In the genomic region with DNA sequence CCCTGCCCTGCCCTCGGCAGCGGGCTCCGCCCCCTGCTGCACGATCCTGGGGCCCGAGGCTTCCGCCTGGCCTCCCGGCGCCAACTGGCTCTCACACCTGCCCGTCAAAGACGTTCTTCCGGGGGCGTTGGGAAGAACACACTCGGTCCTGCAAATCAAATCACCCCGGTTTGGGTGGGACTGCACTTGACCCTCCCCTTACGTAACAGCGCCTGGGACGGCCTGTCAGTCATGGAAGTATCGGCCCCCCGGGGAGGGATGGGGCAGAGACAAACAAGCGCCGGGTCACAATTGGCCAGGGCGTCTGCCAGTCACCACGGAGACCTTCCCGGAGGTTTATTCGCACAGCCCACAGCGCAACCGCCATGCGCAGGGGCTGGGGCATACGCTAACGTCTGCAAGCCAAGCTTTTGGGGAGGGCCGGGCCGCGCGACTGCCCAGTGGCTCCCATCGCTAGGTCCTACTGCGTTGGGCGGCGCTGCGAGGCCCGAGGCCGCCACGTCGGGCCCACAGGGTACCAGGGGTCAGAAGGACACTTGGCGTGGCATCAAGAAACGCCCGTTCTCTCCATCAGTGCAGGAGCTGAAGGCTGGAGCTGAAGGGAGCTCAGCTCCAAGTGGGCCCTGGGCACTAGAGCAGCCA, we compare ENCODE assay signal across 1 cellular context.
TF ChIP-seq lines count a peak whose summit lies in the region.

No MANE protein-coding gene starts in this region.

TF ChIP-seq in K562, 482 proteins besides CTCF, POLR2A, EP300 and RAD21 (continued from another document and continues in another):
- TF ChIP-seq BCLAF1 (IDR thresholded peaks at IDR 0.05; ENCODE audit: borderline replicate concordance in 1 of 2, control insufficient read depth in 1 of 2, low read depth in 2 of 2, low read length in 1 of 2) = no peak
- TF ChIP-seq HNRNPL (IDR thresholded peaks at IDR 0.05; ENCODE audit: low read depth, low read length) = 0 out of 2 replicates have a peak, but pooled peaks have one; percentile 16
- no peak for TF ChIP-seq ZNF318 (IDR thresholded peaks at IDR 0.05; ENCODE audit: borderline replicate concordance in 1 of 2, low read depth in 1 of 2)
- no peak for TF ChIP-seq ETS2 (tag; IDR thresholded peaks at IDR 0.05; ENCODE audit: borderline replicate concordance, poor library complexity, severe bottlenecking)
- TF ChIP-seq PHF20 (IDR thresholded peaks at IDR 0.05; ENCODE audit: partially characterized antibody) = peak; percentile 72
- no peak for TF ChIP-seq FOXP1 (CRISPR knock-in tag; IDR thresholded peaks at IDR 0.05)
- TF ChIP-seq ZNF77 (CRISPR knock-in tag; IDR thresholded peaks at IDR 0.05) = no peak
- no peak for TF ChIP-seq DIDO1 (tag; IDR thresholded peaks at IDR 0.05; ENCODE audit: low read depth)
- no peak for TF ChIP-seq NR3C1 (CRISPR knock-in tag; IDR thresholded peaks at IDR 0.05)
- 0 out of 2 replicates have a peak, but pooled peaks have one; percentile 69 for TF ChIP-seq KDM2B (CRISPR knock-in tag; IDR thresholded peaks at IDR 0.05)
- TF ChIP-seq VEZF1 (CRISPR knock-in tag; IDR thresholded peaks at IDR 0.05) = peak; percentile 82
- TF ChIP-seq NUFIP1 (IDR thresholded peaks at IDR 0.05; ENCODE audit: partially characterized antibody) = peak; percentile 24
- peak; percentile 55; the same call in 1 of the 2 replicates for TF ChIP-seq CREB3L1 (IDR thresholded peaks at IDR 0.05; ENCODE audit: borderline replicate concordance, low read depth)
- TF ChIP-seq ZNF239 (CRISPR knock-in tag; IDR thresholded peaks at IDR 0.05) = no peak
- TF ChIP-seq, protein P1, sequence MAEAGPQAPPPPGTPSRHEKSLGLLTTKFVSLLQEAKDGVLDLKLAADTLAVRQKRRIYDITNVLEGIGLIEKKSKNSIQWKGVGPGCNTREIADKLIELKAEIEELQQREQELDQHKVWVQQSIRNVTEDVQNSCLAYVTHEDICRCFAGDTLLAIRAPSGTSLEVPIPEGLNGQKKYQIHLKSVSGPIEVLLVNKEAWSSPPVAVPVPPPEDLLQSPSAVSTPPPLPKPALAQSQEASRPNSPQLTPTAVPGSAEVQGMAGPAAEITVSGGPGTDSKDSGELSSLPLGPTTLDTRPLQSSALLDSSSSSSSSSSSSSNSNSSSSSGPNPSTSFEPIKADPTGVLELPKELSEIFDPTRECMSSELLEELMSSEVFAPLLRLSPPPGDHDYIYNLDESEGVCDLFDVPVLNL (CRISPR knock-in tag; IDR thresholded peaks at IDR 0.05; ENCODE audit: low read depth) = no peak
- no peak for TF ChIP-seq ZNF696 (CRISPR knock-in tag; conservative IDR thresholded peaks at IDR 0.05)
- TF ChIP-seq NFE2 (IDR thresholded peaks at IDR 0.05; ENCODE audit: low read depth) = no peak
- no peak for TF ChIP-seq NCOA4 (IDR thresholded peaks at IDR 0.05; ENCODE audit: partially characterized antibody)
- TF ChIP-seq PTTG1 (tag; IDR thresholded peaks at IDR 0.05; ENCODE audit: low read depth) = no peak
- TF ChIP-seq ZNF124 (CRISPR knock-in tag; IDR thresholded peaks at IDR 0.05) = no peak
- TF ChIP-seq TFAP4 (CRISPR knock-in tag; IDR thresholded peaks at IDR 0.05; ENCODE audit: borderline replicate concordance) = peak; percentile 78; the same call in 1 of the 2 replicates
- TF ChIP-seq ZNF232 (CRISPR knock-in tag; IDR thresholded peaks at IDR 0.05) = no peak
- TF ChIP-seq, protein P2, sequence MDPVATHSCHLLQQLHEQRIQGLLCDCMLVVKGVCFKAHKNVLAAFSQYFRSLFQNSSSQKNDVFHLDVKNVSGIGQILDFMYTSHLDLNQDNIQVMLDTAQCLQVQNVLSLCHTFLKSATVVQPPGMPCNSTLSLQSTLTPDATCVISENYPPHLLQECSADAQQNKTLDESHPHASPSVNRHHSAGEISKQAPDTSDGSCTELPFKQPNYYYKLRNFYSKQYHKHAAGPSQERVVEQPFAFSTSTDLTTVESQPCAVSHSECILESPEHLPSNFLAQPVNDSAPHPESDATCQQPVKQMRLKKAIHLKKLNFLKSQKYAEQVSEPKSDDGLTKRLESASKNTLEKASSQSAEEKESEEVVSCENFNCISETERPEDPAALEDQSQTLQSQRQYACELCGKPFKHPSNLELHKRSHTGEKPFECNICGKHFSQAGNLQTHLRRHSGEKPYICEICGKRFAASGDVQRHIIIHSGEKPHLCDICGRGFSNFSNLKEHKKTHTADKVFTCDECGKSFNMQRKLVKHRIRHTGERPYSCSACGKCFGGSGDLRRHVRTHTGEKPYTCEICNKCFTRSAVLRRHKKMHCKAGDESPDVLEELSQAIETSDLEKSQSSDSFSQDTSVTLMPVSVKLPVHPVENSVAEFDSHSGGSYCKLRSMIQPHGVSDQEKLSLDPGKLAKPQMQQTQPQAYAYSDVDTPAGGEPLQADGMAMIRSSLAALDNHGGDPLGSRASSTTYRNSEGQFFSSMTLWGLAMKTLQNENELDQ (CRISPR knock-in tag; IDR thresholded peaks at IDR 0.05; ENCODE audit: borderline replicate concordance) = no peak
- TF ChIP-seq CREB1 (IDR thresholded peaks at IDR 0.05) = peak; percentile 70
- peak; percentile 90 for TF ChIP-seq CREB1 (CRISPR knock-in tag; IDR thresholded peaks at IDR 0.05)
- no peak for TF ChIP-seq SMC3 (conservative IDR thresholded peaks at IDR 0.05; ENCODE audit: insufficient read depth, low read depth, low read length)
- TF ChIP-seq SRSF9 (IDR thresholded peaks at IDR 0.05; ENCODE audit: borderline replicate concordance, low read depth, low read length) = no peak
- TF ChIP-seq FOXK1 (CRISPR knock-in tag; IDR thresholded peaks at IDR 0.05; ENCODE audit: borderline replicate concordance) = no peak
- TF ChIP-seq BRCA1 (IDR thresholded peaks at IDR 0.05) = no peak
- TF ChIP-seq BRCA1 (CRISPR knock-in tag; IDR thresholded peaks at IDR 0.05) = no peak
- TF ChIP-seq KDM1A (IDR thresholded peaks at IDR 0.05) = 0 out of 4 replicates have a peak, but pooled peaks of 1 of the 2 experiments have one; percentile 13
- TF ChIP-seq, protein P3, sequence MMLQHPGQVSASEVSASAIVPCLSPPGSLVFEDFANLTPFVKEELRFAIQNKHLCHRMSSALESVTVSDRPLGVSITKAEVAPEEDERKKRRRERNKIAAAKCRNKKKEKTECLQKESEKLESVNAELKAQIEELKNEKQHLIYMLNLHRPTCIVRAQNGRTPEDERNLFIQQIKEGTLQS (IDR thresholded peaks at IDR 0.05) = peak; percentile 53
- TF ChIP-seq, protein P3 (CRISPR knock-in tag; conservative IDR thresholded peaks at IDR 0.05) = no peak
- TF ChIP-seq FOS (IDR thresholded peaks at IDR 0.05; ENCODE audit: extremely low read depth, insufficient read length) = peak; percentile 81
- TF ChIP-seq BHLHE40 (IDR thresholded peaks at IDR 0.05; ENCODE audit: low read length) = peak; percentile 48; the same call in 1 of the 2 replicates
- TF ChIP-seq ZNF507 (tag; conservative IDR thresholded peaks at IDR 0.05) = no peak
